Comparison of ENCODE assay signal across 27 cellular contexts in the genomic region with DNA sequence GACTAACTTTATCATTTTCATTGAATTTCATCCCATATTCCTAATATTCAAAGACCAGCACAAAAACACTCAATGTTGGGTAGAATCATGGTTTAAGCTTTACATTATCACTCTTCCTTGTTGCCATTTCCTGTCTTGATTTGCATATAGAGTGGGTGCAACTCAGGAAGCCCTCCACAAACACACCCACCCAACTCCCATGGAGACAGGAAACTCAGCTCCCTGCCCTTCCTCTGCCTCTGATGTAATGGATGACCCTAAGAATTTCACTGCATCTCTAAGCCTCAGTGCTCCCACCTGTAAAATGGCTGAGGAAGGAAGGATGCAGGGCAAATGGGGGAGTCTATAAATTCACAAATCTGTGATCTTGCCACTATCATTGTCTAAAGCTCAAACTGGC.
DNase-seq lines count a peak whose midpoint lies in the region; ATAC-seq, FAIRE-seq and TF ChIP-seq lines count a peak whose summit lies in the region.
"Had no signal": no experiment of that assay in that cellular context is flagged by ENCODE, and none has a peak within 500 bp of the region (broad histone marks: within the 10 kb centered on the region; RNA-seq: fewer than 3 reads in every experiment).

No MANE protein-coding gene starts in this region.

- H3K9me3 ChIP-seq in smooth muscle cell (replicated peaks; ENCODE audit: low read depth), result no peaks in the 10 kb centered on the region
- H3K9me3 ChIP-seq: ascending aorta, lower lobe of right lung, pancreas had no signal

- H3K79me2 ChIP-seq in smooth muscle cell (ENCODE audit: low read depth), result no peaks in the 10 kb centered on the region

- H3K4me1 Mint-ChIP-seq in activated CD8-positive, alpha-beta memory T cell treated with anti-CD3 and anti-CD28 coated beads, Interleukin-2, amount 10 ng/mL, durations not matched to agents 7 days and 5 days, result no peaks in the 10 kb centered on the region
- H3K4me1 Mint-ChIP-seq: activated CD4-positive, alpha-beta memory T cell treated with anti-CD3 and anti-CD28 coated beads, Interleukin-2, amount 10 ng/mL, durations not matched to agents 7 days and 5 days; CD4-positive, alpha-beta memory T cell; central memory CD8-positive, alpha-beta T cell; T-cell had no signal

- no peak overlapping the region for H3K4me3 ChIP-seq in smooth muscle cell
- H3K4me3 ChIP-seq: ascending aorta, GM23248, lower lobe of right lung, pancreas had no signal

- no peak for TF ChIP-seq CTCF in smooth muscle cell (IDR thresholded peaks at IDR 0.05; ENCODE audit: borderline replicate concordance, insufficient read depth, poor library complexity, severe bottlenecking)

- no peak overlapping the region for H3K27ac Mint-ChIP-seq in activated CD8-positive, alpha-beta memory T cell treated with anti-CD3 and anti-CD28 coated beads, Interleukin-2, amount 10 ng/mL, durations not matched to agents 7 days and 5 days
- H3K27ac Mint-ChIP-seq: activated CD4-positive, alpha-beta memory T cell treated with anti-CD3 and anti-CD28 coated beads, Interleukin-2, amount 10 ng/mL, durations not matched to agents 7 days and 5 days; activated naive CD8-positive, alpha-beta T cell; activated T-helper 2 cell treated with anti-CD3 and anti-CD28 coated beads, Interferon-gamma antibody, Interleukin-2, Interleukin-4, amounts not matched to agents 10 μg/mL and 5 μg/mL and 100 μg/mL, durations not matched to agents 14 hours and 24 hours and 36 hours; CD4-positive, alpha-beta memory T cell; T-cell had no signal

- DNase-seq in EH (ENCODE audit: low read depth), result peak; percentile 27
- peak; percentile 8 for DNase-seq in RCC 7860 (ENCODE audit: low spot score)
- no peak for DNase-seq in epithelial cell of prostate (ENCODE audit: low read depth, low spot score)
- no peak for DNase-seq in smooth muscle cell (lab: John Stamatoyannopoulos, UW; ENCODE audit: unreplicated experiment)
- no peak for DNase-seq in activated CD4-positive, alpha-beta T cell treated with anti-CD3 and anti-CD28 coated beads, Interleukin-2, amount 50 U/mL, for 1 hour
- DNase-seq in hippocampal formation (lab: John Stamatoyannopoulos, UW), result no peak
- no peak for DNase-seq in activated CD8-positive, alpha-beta memory T cell treated with anti-CD3 and anti-CD28 coated beads, Interleukin-2, amount 10 ng/mL, durations not matched to agents 7 days and 5 days
- DNase-seq: activated CD4-positive, alpha-beta memory T cell treated with anti-CD3 and anti-CD28 coated beads, Interleukin-2, amount 10 ng/mL, durations not matched to agents 7 days and 5 days; CD4-positive, alpha-beta memory T cell; kidney; lower lobe of right lung; NCI-H1436 treated with DMSO at 0.1 percent for 48 hours; NCI-H2171; NCI-H510A treated with DMSO at 0.1 percent for 48 hours; pancreas; retina; SIG-M5; stimulated activated CD4-positive, alpha-beta T cell treated with anti-CD3 and anti-CD28 coated beads, Interleukin-2, amount 100 ng/mL, for 24 hours; T-cell had no signal

- H3K36me3 Mint-ChIP-seq in activated CD8-positive, alpha-beta memory T cell treated with anti-CD3 and anti-CD28 coated beads, Interleukin-2, amount 10 ng/mL, durations not matched to agents 7 days and 5 days, result no peaks in the 10 kb centered on the region
- H3K36me3 Mint-ChIP-seq: activated naive CD8-positive, alpha-beta T cell; CD4-positive, alpha-beta memory T cell; T-cell had no signal

- no peaks in the 10 kb centered on the region for H3K4me1 ChIP-seq in smooth muscle cell (ENCODE audit: low read depth)
- H3K4me1 ChIP-seq: ascending aorta, pancreas had no signal

- H3K27ac ChIP-seq in epithelial cell of prostate (peak overlapping the region; percentile 7), smooth muscle cell (ENCODE audit: low read depth) (peak overlapping the region; percentile 74)
- H3K27ac ChIP-seq: ascending aorta, GM23248, KMS-11, lower lobe of right lung, pancreas had no signal

- peak overlapping the region; percentile 14 for H3K9ac ChIP-seq in smooth muscle cell (ENCODE audit: low read depth)
- H3K9ac ChIP-seq: GM23248, KMS-11 had no signal

- H3F3A ChIP-seq in smooth muscle cell (ENCODE audit: low read depth), result peaks cover 5% of the 10 kb centered on the region

- H3K4me3 Mint-ChIP-seq in activated CD8-positive, alpha-beta memory T cell treated with anti-CD3 and anti-CD28 coated beads, Interleukin-2, amount 10 ng/mL, durations not matched to agents 7 days and 5 days, result no peak overlapping the region
- H3K4me3 Mint-ChIP-seq: activated CD4-positive, alpha-beta memory T cell treated with anti-CD3 and anti-CD28 coated beads, Interleukin-2, amount 10 ng/mL, durations not matched to agents 7 days and 5 days; activated naive CD8-positive, alpha-beta T cell; CD4-positive, alpha-beta memory T cell; central memory CD8-positive, alpha-beta T cell; T-cell had no signal

- no peaks in the 10 kb centered on the region for H3K27me3 ChIP-seq in smooth muscle cell (ENCODE audit: low read depth)
- H3K27me3 ChIP-seq: ascending aorta had no signal

- H2AFZ ChIP-seq in smooth muscle cell (ENCODE audit: low read depth), result no peak overlapping the region
- H2AFZ ChIP-seq: GM23248 had no signal

- no peaks in the 10 kb centered on the region for H4K20me1 ChIP-seq in smooth muscle cell (ENCODE audit: low read depth)

- no peaks in the 10 kb centered on the region for H3K36me3 ChIP-seq in smooth muscle cell (ENCODE audit: low read depth)
- H3K36me3 ChIP-seq: ascending aorta, lower lobe of right lung, pancreas had no signal

- FAIRE-seq in RCC 7860 (lab: Jason Lieb, UNC), result no peak
- FAIRE-seq: endometrium, kidney, pancreas had no signal

- peak overlapping the region; percentile 48 for H3K4me2 ChIP-seq in smooth muscle cell
- H3K4me2 ChIP-seq: KMS-11 had no signal

- ATAC-seq in activated CD8-positive, alpha-beta memory T cell treated with anti-CD3 and anti-CD28 coated beads, Interleukin-2, amount 10 ng/mL, durations not matched to agents 7 days and 5 days, result no peak
- ATAC-seq: lower lobe of right lung, Panc1, pancreas, T-cell had no signal

- H3K9me3 Mint-ChIP-seq in activated CD8-positive, alpha-beta memory T cell treated with anti-CD3 and anti-CD28 coated beads, Interleukin-2, amount 10 ng/mL, durations not matched to agents 7 days and 5 days (ENCODE audit: low read depth), result no peaks in the 10 kb centered on the region
- H3K9me3 Mint-ChIP-seq: activated CD4-positive, alpha-beta memory T cell treated with anti-CD3 and anti-CD28 coated beads, Interleukin-2, amount 10 ng/mL, durations not matched to agents 7 days and 5 days; activated T-helper 2 cell treated with anti-CD3 and anti-CD28 coated beads, Interferon-gamma antibody, Interleukin-2, Interleukin-4, amounts not matched to agents 10 μg/mL and 5 μg/mL and 100 μg/mL, durations not matched to agents 14 hours and 24 hours and 36 hours; central memory CD8-positive, alpha-beta T cell; T-cell had no signal

- no peaks in the 10 kb centered on the region for H3K27me3 Mint-ChIP-seq in activated CD8-positive, alpha-beta memory T cell treated with anti-CD3 and anti-CD28 coated beads, Interleukin-2, amount 10 ng/mL, durations not matched to agents 7 days and 5 days

- CTCF ChIA-PET in activated CD8-positive, alpha-beta memory T cell treated with anti-CD3 and anti-CD28 coated beads, Interleukin-2, amount 10 ng/mL, durations not matched to agents 7 days and 5 days (lab: Charles Lee), result no interaction called here

Comparison
In these comparisons a context has a peak if more than half of its experiments do, and no peak if none do; other contexts are left out.
1. DNase-seq: peak in EH (single experiment) and RCC 7860 (single experiment); none in epithelial cell of prostate (single experiment), smooth muscle cell (single experiment), activated CD4-positive, alpha-beta T cell treated with anti-CD3 and anti-CD28 coated beads, Interleukin-2, amount 50 U/mL, for 1 hour (single experiment), hippocampal formation (0 of 2) and activated CD8-positive, alpha-beta memory T cell treated with anti-CD3 and anti-CD28 coated beads, Interleukin-2, amount 10 ng/mL, durations not matched to agents 7 days and 5 days (single experiment).